ENCODE assay signal across 18 cellular contexts in the genomic region with DNA sequence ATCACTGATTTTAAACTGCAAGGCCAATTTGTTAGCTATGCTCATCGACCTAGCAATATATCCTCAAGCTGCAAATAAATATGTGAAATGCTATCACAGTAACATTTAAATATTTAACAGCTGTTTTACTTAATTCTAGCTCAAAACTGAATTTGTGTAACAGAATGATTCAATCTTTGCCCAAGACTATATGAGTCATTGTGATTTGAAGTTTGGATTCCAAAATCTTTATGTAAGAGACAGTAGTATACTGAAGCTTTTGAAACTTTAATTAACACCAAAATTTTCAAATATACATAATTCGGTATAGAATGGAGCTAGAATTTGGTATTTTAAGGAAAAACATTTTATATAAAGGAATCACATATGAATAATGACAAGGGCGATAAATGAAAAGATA.
"Had no signal": no experiment of that assay in that cellular context is flagged by ENCODE, and none has a peak within 500 bp of the region (broad histone marks: within the 10 kb centered on the region; RNA-seq: fewer than 3 reads in every experiment).

No MANE protein-coding gene starts in this region.

- H3K36me3 Mint-ChIP-seq: T-cell had no signal

- ATAC-seq: activated CD8-positive, alpha-beta T cell treated with anti-CD3 and anti-CD28 coated beads, Interleukin-2, amount 10 ng/mL, durations not matched to agents 7 days and 5 days; body of pancreas; sciatic nerve; T-cell had no signal

- H3K4me3 Mint-ChIP-seq: activated CD8-positive, alpha-beta T cell treated with anti-CD3 and anti-CD28 coated beads, Interleukin-2, amount 10 ng/mL, durations not matched to agents 7 days and 5 days; activated T-helper 1 cell treated with anti-CD3 and anti-CD28 coated beads, Interleukin-12 subunit alpha, Interleukin-12 subunit beta, Interleukin-2, Interleukin-4 antibody, amounts not matched to agents 30 ng/mL and 10 ng/mL and 1 ng/mL, durations not matched to agents 14 hours and 24 hours and 36 hours; central memory CD8-positive, alpha-beta T cell; endodermal cell; stimulated activated naive CD8-positive, alpha-beta T cell treated with anti-CD3 and anti-CD28 coated beads, Interleukin-15, Interleukin-2, amounts not matched to agents 100 ng/mL and 50 ng/mL, for 24 hours; T-cell had no signal

- DNase-seq: activated CD4-positive, alpha-beta T cell treated with anti-CD3 and anti-CD28 coated beads for 48 hours; activated CD8-positive, alpha-beta T cell treated with anti-CD3 and anti-CD28 coated beads, Interleukin-2, amount 10 ng/mL, durations not matched to agents 7 days and 5 days; activated naive CD4-positive, alpha-beta T cell treated with Interleukin-2 at 50 U/mL for 16 hours; body of pancreas; dermis blood vessel endothelial cell; endodermal cell; hippocampal formation; kidney glomerular epithelial cell; stimulated activated CD4-positive, alpha-beta T cell treated with anti-CD3 and anti-CD28 coated beads, Interleukin-12 subunit alpha, Interleukin-12 subunit beta, amount 100 ng/mL, for 4 hours; stimulated activated CD4-positive, alpha-beta T cell treated with anti-CD3 and anti-CD28 coated beads, Interleukin-2, amount 100 ng/mL, for 48 hours; stimulated activated CD8-positive, alpha-beta memory T cell treated with anti-CD3 and anti-CD28 coated beads, Interleukin-4, amount 100 ng/mL, for 48 hours; T-cell; T1000; WERI-Rb-1 had no signal

- H3K27ac Mint-ChIP-seq: activated CD8-positive, alpha-beta T cell treated with anti-CD3 and anti-CD28 coated beads, Interleukin-2, amount 10 ng/mL, durations not matched to agents 7 days and 5 days; activated T-helper 1 cell treated with anti-CD3 and anti-CD28 coated beads, Interleukin-12 subunit alpha, Interleukin-12 subunit beta, Interleukin-2, Interleukin-4 antibody, amounts not matched to agents 30 ng/mL and 10 ng/mL and 1 ng/mL, durations not matched to agents 14 hours and 24 hours and 36 hours; endodermal cell; stimulated activated naive CD8-positive, alpha-beta T cell treated with anti-CD3 and anti-CD28 coated beads, Interleukin-15, Interleukin-2, amounts not matched to agents 100 ng/mL and 50 ng/mL, for 24 hours; T-cell had no signal

- H3K4me1 Mint-ChIP-seq: central memory CD8-positive, alpha-beta T cell; T-cell had no signal

- H3K27me3 Mint-ChIP-seq: central memory CD8-positive, alpha-beta T cell; stimulated activated naive CD8-positive, alpha-beta T cell treated with anti-CD3 and anti-CD28 coated beads, Interleukin-15, Interleukin-2, amounts not matched to agents 100 ng/mL and 50 ng/mL, for 24 hours; T-cell had no signal

- H3K9me3 Mint-ChIP-seq: endodermal cell had no signal
